In genomic region chr12:8033153-8034044, GRCh38 we compare ENCODE assay signal across 1 cellular context.
TF ChIP-seq lines count a peak whose summit lies in the region.

No MANE protein-coding gene starts in this region.

TF ChIP-seq in HCT116, 20 proteins besides CTCF, POLR2A, EP300 and RAD21 (continued from another document):
- TF ChIP-seq JUND (IDR thresholded peaks at IDR 0.05) (peak; percentile 65), YY1 (IDR thresholded peaks at IDR 0.05; ENCODE audit: extremely low read depth, insufficient replicate concordance, low read depth, low read length) (no peak)
TF ChIP-seq in HCT116: peak in this region for 4.
